8 cellular contexts compared by ENCODE assay signal in the genomic region with DNA sequence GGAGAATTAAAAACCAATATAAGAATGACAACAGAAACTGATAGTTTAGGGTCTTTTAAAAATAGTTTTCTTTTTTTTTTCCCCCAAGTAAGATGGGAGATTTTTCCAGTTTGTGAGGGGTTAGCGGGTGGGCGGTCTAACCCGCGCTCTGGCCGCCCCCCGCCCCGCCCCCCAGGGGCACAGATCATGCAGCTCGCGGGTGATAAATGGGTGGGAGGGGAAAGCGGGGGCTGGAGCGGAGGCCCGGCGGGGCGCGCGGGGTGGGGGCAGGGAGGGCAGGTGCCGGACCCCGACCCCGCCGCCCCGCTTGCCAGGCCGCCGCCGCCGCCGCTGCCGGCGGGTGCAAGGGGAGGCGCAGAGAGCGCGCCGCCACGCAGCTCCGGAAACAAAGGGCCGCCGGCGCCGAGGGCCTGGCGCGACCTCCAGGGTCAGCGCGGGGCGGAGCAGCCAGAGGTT.
DNase-seq lines count a peak whose midpoint lies in the region; ATAC-seq and TF ChIP-seq lines count a peak whose summit lies in the region.

No MANE protein-coding gene starts in this region.

- H3K36me3 ChIP-seq in Peyer's patch: no peaks in the 10 kb centered on the region

- peak overlapping the region; percentile 50 to 91 (median 76) for H3K4me3 ChIP-seq in Peyer's patch
- H3K4me3 ChIP-seq in fibroblast of the aortic adventitia (ENCODE audit: low read depth, low read length): peak overlapping the region; percentile 80
- peak overlapping the region; percentile 45 to 80 (median 71) for H3K4me3 ChIP-seq in skin epidermis

- no peak for TF ChIP-seq CTCF in Peyer's patch (IDR thresholded peaks at IDR 0.05)
- TF ChIP-seq CTCF in fibroblast of the aortic adventitia (IDR thresholded peaks at IDR 0.05; ENCODE audit: insufficient read depth, low read length): no peak

- no peak for TF ChIP-seq POLR2A in Peyer's patch (IDR thresholded peaks at IDR 0.05)

- H3K27me3 ChIP-seq in Peyer's patch: no peaks in the 10 kb centered on the region

- peak; percentile 42 for DNase-seq in NCI-H146 (lab: John Stamatoyannopoulos, UW)
- DNase-seq in NCI-H146 treated with DMSO at 0.1 percent for 48 hours (lab: John Stamatoyannopoulos, UW; ENCODE audit: unreplicated experiment): no peak
- no peak for DNase-seq in Peyer's patch
- no peak for DNase-seq in fibroblast of the aortic adventitia (ENCODE audit: low read depth)
- DNase-seq in MV-4-11 (lab: John Stamatoyannopoulos, UW): no peak

- H3K27ac ChIP-seq in Peyer's patch (peak overlapping the region; percentile 87 to 96 (median 92)), skin epidermis (peak overlapping the region in 18 of 21 experiments; percentile 81 to 96 (median 90))

- no peaks in the 10 kb centered on the region for H3K9me3 ChIP-seq in Peyer's patch

- ATAC-seq in HG03442 (IDR thresholded peaks at IDR 0.05; ENCODE audit: unreplicated experiment): no peak
- no peak for ATAC-seq in GM21390 (IDR thresholded peaks at IDR 0.05; ENCODE audit: unreplicated experiment)

- H3K4me1 ChIP-seq in Peyer's patch: peaks cover 0 to 29% (median 5%) of the 10 kb centered on the region in 4 donors
